In genomic region chr16:85659805-85660511, GRCh38 we compare ENCODE assay signal across 8 cellular contexts. TPM values are rescaled to one million over a fixed set of nuclear protein-coding genes. Genes with fewer than 3 reads are reported as not detected.
DNase-seq lines count a peak whose midpoint lies in the region; ATAC-seq and TF ChIP-seq lines count a peak whose summit lies in the region.

No MANE protein-coding gene starts in this region.

- ATAC-seq in SK-N-SH treated with all-trans-retinoic acid at 6 μM for 48 hours (peak; percentile 87), heart left ventricle (peak; percentile 87 to 95 (median 90)), gastrocnemius medialis (peak; percentile 82 to 86), HG03432 (IDR thresholded peaks at IDR 0.05; ENCODE audit: unreplicated experiment) (no peak), GM21576 (IDR thresholded peaks at IDR 0.05; ENCODE audit: unreplicated experiment) (no peak)

- H3K27ac ChIP-seq in HL-60 (replicated peaks) (no peak overlapping the region), heart left ventricle (peak overlapping the region in 9 of 12 donors; percentile 13 to 67 (median 38)), gastrocnemius medialis (peak overlapping the region; percentile 56 to 65 (median 60))

- H3K27me3 ChIP-seq in HL-60 (ENCODE audit: insufficient read depth, poor library complexity, severe bottlenecking) (no peaks in the 10 kb centered on the region), heart left ventricle (no peaks in the 10 kb centered on the region), gastrocnemius medialis (no peaks in the 10 kb centered on the region)

- H3K4me1 ChIP-seq in heart left ventricle (peaks cover 0 to 18% (median 9%) of the 10 kb centered on the region in 12 donors), gastrocnemius medialis (peaks cover 21 to 23% of the 10 kb centered on the region in 2 donors)

- no peak overlapping the region for H3K4me3 ChIP-seq in HL-60 (replicated peaks; ENCODE audit: insufficient read depth, low read length)
- H3K4me3 ChIP-seq in heart left ventricle: no peak overlapping the region
- no peak overlapping the region for H3K4me3 ChIP-seq in gastrocnemius medialis

- H3K9me3 ChIP-seq in heart left ventricle (no peaks in the 10 kb centered on the region), gastrocnemius medialis (no peaks in the 10 kb centered on the region)

- 67 to 73% (median 71%) methylated on average over 12 of the region's 12 CpGs for WGBS in heart left ventricle, 4 donors

- TF ChIP-seq CTCF in HL-60 (IDR thresholded peaks at IDR 0.05; ENCODE audit: insufficient read depth, low read length) (peak; percentile 48), heart left ventricle (IDR thresholded peaks at IDR 0.05) (peak; percentile 86 to 97 (median 90)), gastrocnemius medialis (IDR thresholded peaks at IDR 0.05 in 4 of 5, conservative IDR thresholded peaks at IDR 0.05 in 1 of 5) (peak; percentile 88 to 94 (median 91))

- TF ChIP-seq POLR2A in heart left ventricle (IDR thresholded peaks at IDR 0.05): no peak
- TF ChIP-seq POLR2A in gastrocnemius medialis (IDR thresholded peaks at IDR 0.05): no peak

- intact Hi-C loops in heart left ventricle (cut with DNase I): loop anchor here in 6 of 10 donors (2.0 to 5.0 kb wide), 2 partner anchors 57 kb away; no protein-coding TSS in a partner anchor
- intact Hi-C loops in gastrocnemius medialis (cut with DNase I; ENCODE audit: low total_unique reads): loop anchor here (1.0 to 2.0 kb wide), 2 partner anchors 59 to 99 kb away; no protein-coding TSS in a partner anchor

- in situ Hi-C loops in gastrocnemius medialis (cut with MboI; ENCODE audit: low sequenced_read_pairs in 4 of 4): loop anchor here in 1 of 4 donors (10.0 kb wide), 1 partner anchor 55 kb away; no protein-coding TSS in a partner anchor

- DNase-seq in COR-L47 (lab: John Stamatoyannopoulos, UW): peak; percentile 51
- peak in 1 of 2 experiments; percentile 44 for DNase-seq in HL-60 (ENCODE audit: low read depth in 1 of 2, low spot score in 1 of 2)
- peak; percentile 32 for DNase-seq in activated naive CD8-positive, alpha-beta T cell treated with anti-CD3 and anti-CD28 coated beads, Interleukin-2, amount 50 U/mL, for 16 hours (ENCODE audit: low read depth, low spot score)
- DNase-seq in heart left ventricle: peak; percentile 66 to 85 (median 73)
- DNase-seq in gastrocnemius medialis: peak; percentile 69 to 88

- H3K36me3 ChIP-seq in heart left ventricle: peaks cover 0 to 96% (median 78%) of the 10 kb centered on the region in 9 donors
- peaks cover 0 to 73% of the 10 kb centered on the region in 2 donors for H3K36me3 ChIP-seq in gastrocnemius medialis

TF ChIP-seq in SK-N-SH treated with all-trans-retinoic acid at 6 μM for 48 hours, 23 proteins besides CTCF, POLR2A, EP300 and RAD21:
- TF ChIP-seq ZC3H10 (CRISPR knock-in tag; IDR thresholded peaks at IDR 0.05): no peak
- TF ChIP-seq, protein P1, sequence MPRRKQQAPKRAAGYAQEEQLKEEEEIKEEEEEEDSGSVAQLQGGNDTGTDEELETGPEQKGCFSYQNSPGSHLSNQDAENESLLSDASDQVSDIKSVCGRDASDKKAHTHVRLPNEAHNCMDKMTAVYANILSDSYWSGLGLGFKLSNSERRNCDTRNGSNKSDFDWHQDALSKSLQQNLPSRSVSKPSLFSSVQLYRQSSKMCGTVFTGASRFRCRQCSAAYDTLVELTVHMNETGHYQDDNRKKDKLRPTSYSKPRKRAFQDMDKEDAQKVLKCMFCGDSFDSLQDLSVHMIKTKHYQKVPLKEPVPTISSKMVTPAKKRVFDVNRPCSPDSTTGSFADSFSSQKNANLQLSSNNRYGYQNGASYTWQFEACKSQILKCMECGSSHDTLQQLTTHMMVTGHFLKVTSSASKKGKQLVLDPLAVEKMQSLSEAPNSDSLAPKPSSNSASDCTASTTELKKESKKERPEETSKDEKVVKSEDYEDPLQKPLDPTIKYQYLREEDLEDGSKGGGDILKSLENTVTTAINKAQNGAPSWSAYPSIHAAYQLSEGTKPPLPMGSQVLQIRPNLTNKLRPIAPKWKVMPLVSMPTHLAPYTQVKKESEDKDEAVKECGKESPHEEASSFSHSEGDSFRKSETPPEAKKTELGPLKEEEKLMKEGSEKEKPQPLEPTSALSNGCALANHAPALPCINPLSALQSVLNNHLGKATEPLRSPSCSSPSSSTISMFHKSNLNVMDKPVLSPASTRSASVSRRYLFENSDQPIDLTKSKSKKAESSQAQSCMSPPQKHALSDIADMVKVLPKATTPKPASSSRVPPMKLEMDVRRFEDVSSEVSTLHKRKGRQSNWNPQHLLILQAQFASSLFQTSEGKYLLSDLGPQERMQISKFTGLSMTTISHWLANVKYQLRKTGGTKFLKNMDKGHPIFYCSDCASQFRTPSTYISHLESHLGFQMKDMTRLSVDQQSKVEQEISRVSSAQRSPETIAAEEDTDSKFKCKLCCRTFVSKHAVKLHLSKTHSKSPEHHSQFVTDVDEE (CRISPR knock-in tag; IDR thresholded peaks at IDR 0.05): no peak
- no peak for TF ChIP-seq ZNF8 (CRISPR knock-in tag; IDR thresholded peaks at IDR 0.05)
- TF ChIP-seq GLIS3 (CRISPR knock-in tag; IDR thresholded peaks at IDR 0.05): no peak
- TF ChIP-seq CSRNP3 (CRISPR knock-in tag; IDR thresholded peaks at IDR 0.05): no peak
- TF ChIP-seq ZFP3 (CRISPR knock-in tag; IDR thresholded peaks at IDR 0.05): no peak
- TF ChIP-seq PPARA (CRISPR knock-in tag; IDR thresholded peaks at IDR 0.05; ENCODE audit: borderline replicate concordance): no peak
- TF ChIP-seq TCF4 (CRISPR knock-in tag; IDR thresholded peaks at IDR 0.05; ENCODE audit: borderline replicate concordance): no peak
- no peak for TF ChIP-seq CSDC2 (CRISPR knock-in tag; IDR thresholded peaks at IDR 0.05)
- TF ChIP-seq ESRRG (CRISPR knock-in tag; IDR thresholded peaks at IDR 0.05): no peak
- TF ChIP-seq, protein P2, sequence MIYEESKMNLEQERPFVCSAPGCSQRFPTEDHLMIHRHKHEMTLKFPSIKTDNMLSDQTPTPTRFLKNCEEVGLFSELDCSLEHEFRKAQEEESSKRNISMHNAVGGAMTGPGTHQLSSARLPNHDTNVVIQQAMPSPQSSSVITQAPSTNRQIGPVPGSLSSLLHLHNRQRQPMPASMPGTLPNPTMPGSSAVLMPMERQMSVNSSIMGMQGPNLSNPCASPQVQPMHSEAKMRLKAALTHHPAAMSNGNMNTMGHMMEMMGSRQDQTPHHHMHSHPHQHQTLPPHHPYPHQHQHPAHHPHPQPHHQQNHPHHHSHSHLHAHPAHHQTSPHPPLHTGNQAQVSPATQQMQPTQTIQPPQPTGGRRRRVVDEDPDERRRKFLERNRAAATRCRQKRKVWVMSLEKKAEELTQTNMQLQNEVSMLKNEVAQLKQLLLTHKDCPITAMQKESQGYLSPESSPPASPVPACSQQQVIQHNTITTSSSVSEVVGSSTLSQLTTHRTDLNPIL (CRISPR knock-in tag; IDR thresholded peaks at IDR 0.05; ENCODE audit: low read depth): no peak
- no peak for TF ChIP-seq ARNTL (CRISPR knock-in tag; IDR thresholded peaks at IDR 0.05; ENCODE audit: borderline replicate concordance, low read depth)
- TF ChIP-seq ZNF70 (CRISPR knock-in tag; IDR thresholded peaks at IDR 0.05): no peak
- no peak for TF ChIP-seq BACH2 (CRISPR knock-in tag; IDR thresholded peaks at IDR 0.05; ENCODE audit: borderline replicate concordance)
- no peak for TF ChIP-seq OSR1 (CRISPR knock-in tag; IDR thresholded peaks at IDR 0.05)
- no peak for TF ChIP-seq ZFP30 (CRISPR knock-in tag; IDR thresholded peaks at IDR 0.05)
- TF ChIP-seq SNAI2 (CRISPR knock-in tag; IDR thresholded peaks at IDR 0.05): no peak
- no peak for TF ChIP-seq PATZ1 (CRISPR knock-in tag; IDR thresholded peaks at IDR 0.05; ENCODE audit: borderline replicate concordance)

RNA-seq across cellular contexts. Expression of gene GINS2, which starts 28.8 kb away (rescaled TPM):
- total RNA-seq in heart left ventricle (1 to 10 TPM in 1 of 9 donors, under 1 TPM in 7, not detected in 1; 0.19 to 4.2 (median 0.56) TPM), gastrocnemius medialis (1 to 10 TPM in 2 of 4 donors, under 1 TPM in 1, not detected in 1; 0.33 to 1.6 (median 1.6) TPM)
- under 1 TPM; 0.15 to 0.36 TPM for polyA plus RNA-seq in heart left ventricle

RNA-seq across cellular contexts. Expression of gene GSE1, which starts 46.8 kb away (rescaled TPM):
- total RNA-seq in heart left ventricle (10 to 100 TPM; 23.4 to 48.4 (median 38.5) TPM), gastrocnemius medialis (10 to 100 TPM; 45.1 to 89.3 (median 71.3) TPM)
- polyA plus RNA-seq in heart left ventricle: 10 to 100 TPM; 18.1 to 35.3 TPM

Comparison
In these comparisons a context has a peak if more than half of its experiments do, and no peak if none do; other contexts are left out.
1. ATAC-seq: peak in SK-N-SH treated with all-trans-retinoic acid at 6 μM for 48 hours (single experiment), heart left ventricle (4 of 4) and gastrocnemius medialis (2 of 2); none in HG03432 (single experiment) and GM21576 (single experiment).
2. Peak in every context shown above with its lines, with median percentiles within 50 percentile points of each other: CTCF ChIP-seq.